ENCODE assay signal across 9 cellular contexts in the genomic region with DNA sequence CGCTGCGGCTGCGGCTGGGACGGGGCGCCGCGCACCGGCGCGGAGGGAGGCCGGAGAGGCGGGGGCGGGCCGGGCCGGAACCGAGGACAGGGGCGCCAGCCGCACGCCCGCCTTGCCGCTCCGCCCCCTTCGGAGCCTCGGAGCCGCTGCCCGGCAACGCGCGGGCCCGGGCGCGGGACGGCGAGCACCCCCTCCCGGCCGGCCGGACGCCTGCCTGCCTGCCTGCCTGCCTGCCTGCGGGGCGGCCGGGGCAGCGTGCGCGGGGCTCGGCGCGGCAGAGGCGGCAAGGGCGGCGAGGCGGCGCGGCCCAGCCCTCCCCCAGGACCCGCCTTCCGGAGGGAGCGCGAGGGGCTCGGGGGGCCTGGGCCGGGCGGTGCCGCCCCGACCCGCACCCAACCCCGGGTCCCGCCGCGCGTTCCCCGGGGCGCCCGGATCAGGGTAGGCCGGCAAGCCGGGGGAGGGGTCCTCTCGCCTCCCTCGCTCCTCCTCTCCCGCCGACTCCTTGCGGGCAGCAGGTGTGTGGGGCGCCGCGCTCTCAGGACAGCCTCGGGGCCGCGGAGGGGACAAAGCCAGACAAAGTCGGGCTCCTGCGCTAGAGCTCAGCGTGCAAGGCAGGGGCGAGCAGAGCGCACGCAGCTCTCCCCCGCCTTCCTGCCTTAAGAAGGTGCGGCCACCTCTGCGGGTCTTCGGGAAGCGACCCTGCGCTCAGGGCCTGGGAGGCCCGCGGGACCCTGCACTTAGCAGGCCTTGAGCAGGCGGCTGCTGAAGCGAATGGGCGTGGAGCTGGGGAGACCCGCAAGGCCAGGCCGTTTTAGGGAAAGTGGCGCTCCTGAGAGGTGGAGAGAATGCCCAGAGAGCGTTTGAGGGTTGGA. TPM values are rescaled to one million over a fixed set of nuclear protein-coding genes. Genes with fewer than 3 reads are reported as not detected.
DNase-seq lines count a peak whose midpoint lies in the region; ATAC-seq, FAIRE-seq and TF ChIP-seq lines count a peak whose summit lies in the region.
"Had no signal": no experiment of that assay in that cellular context is flagged by ENCODE, and none has a peak within 500 bp of the region (broad histone marks: within the 10 kb centered on the region; RNA-seq: fewer than 3 reads in every experiment).

A gene (minus strand): TSS at position 58 of the 872 bp plus-strand sequence. CDS start 120 bp downstream, outside the sequence.

- peaks cover 0 to 21% (median 11%) of the 10 kb centered on the region in 12 donors for H3K4me1 ChIP-seq in heart left ventricle

- H3K27ac Mint-ChIP-seq in activated naive CD8-positive, alpha-beta T cell treated with anti-CD3 and anti-CD28 coated beads, Interleukin-2, amount 10 ng/mL, durations not matched to agents 7 days and 5 days, result peak within 1 kb of the TSS; percentile 51

- in situ Hi-C loops in G401 (cut with HindIII; ENCODE audit: low sequenced_read_pairs), result no loop called here

- H3K4me1 Mint-ChIP-seq in activated naive CD8-positive, alpha-beta T cell treated with anti-CD3 and anti-CD28 coated beads, Interleukin-2, amount 10 ng/mL, durations not matched to agents 7 days and 5 days, result peaks cover 16% of the 10 kb centered on the region

- DNase-seq in DMS153 treated with DMSO at 0.1 percent for 48 hours (lab: John Stamatoyannopoulos, UW; ENCODE audit: unreplicated experiment) (peak; percentile 16), HTR-8/SVneo (ENCODE audit: insufficient read length, low spot score) (peak; percentile 51), SHP77 (lab: John Stamatoyannopoulos, UW) (peak; percentile 59 to 69), heart left ventricle (peak; percentile 60 to 83 (median 68)), posterior vena cava (ENCODE audit: low spot score) (peak; percentile 86), G401 (ENCODE audit: low spot score) (no peak)
- peak; percentile 82 for DNase-seq in activated naive CD8-positive, alpha-beta T cell treated with anti-CD3 and anti-CD28 coated beads, Interleukin-2, amount 10 ng/mL, durations not matched to agents 7 days and 5 days

- ATAC-seq in GM21381 (IDR thresholded peaks at IDR 0.05; ENCODE audit: unreplicated experiment) (peak; percentile 86), heart left ventricle (peak; percentile 60 to 96 (median 90))
- ATAC-seq in activated naive CD8-positive, alpha-beta T cell treated with anti-CD3 and anti-CD28 coated beads, Interleukin-2, amount 10 ng/mL, durations not matched to agents 7 days and 5 days (ENCODE audit: low read depth), result peak; percentile 91

- no peaks in the 10 kb centered on the region for H3K36me3 Mint-ChIP-seq in activated naive CD8-positive, alpha-beta T cell treated with anti-CD3 and anti-CD28 coated beads, Interleukin-2, amount 10 ng/mL, durations not matched to agents 7 days and 5 days

- no peaks in the 10 kb centered on the region for H3K9me3 ChIP-seq in heart left ventricle

- no peak for FAIRE-seq in HTR-8/SVneo (lab: Jason Lieb, UNC)

- POLR2A ChIA-PET in activated naive CD8-positive, alpha-beta T cell treated with anti-CD3 and anti-CD28 coated beads, Interleukin-2, amount 10 ng/mL, durations not matched to agents 7 days and 5 days (lab: Charles Lee), result interaction anchor here (1.0 to 3.0 kb wide), 3 partner anchors 78 to 95 kb away, joined by 5 to 7 read pairs (median 5); no protein-coding TSS in a partner anchor

- TF ChIP-seq CTCF in heart left ventricle (IDR thresholded peaks at IDR 0.05), result peak in 4 of 12 donors; percentile 10 to 35 (median 30)

- H3K9me3 Mint-ChIP-seq in activated naive CD8-positive, alpha-beta T cell treated with anti-CD3 and anti-CD28 coated beads, Interleukin-2, amount 10 ng/mL, durations not matched to agents 7 days and 5 days, result no peaks in the 10 kb centered on the region

- TF ChIP-seq POLR2A in heart left ventricle (IDR thresholded peaks at IDR 0.05), result no peak

- peak within 1 kb of the TSS; percentile 50 to 85 (median 68) for H3K4me3 ChIP-seq in heart left ventricle

- no peaks in the 10 kb centered on the region for H3K36me3 ChIP-seq in heart left ventricle

- H3K27me3 Mint-ChIP-seq in activated naive CD8-positive, alpha-beta T cell treated with anti-CD3 and anti-CD28 coated beads, Interleukin-2, amount 10 ng/mL, durations not matched to agents 7 days and 5 days, result peaks cover 53% of the 10 kb centered on the region

- peak within 1 kb of the TSS in 4 of 12 donors; percentile 23 to 49 (median 42) for H3K27ac ChIP-seq in heart left ventricle
- H3K27ac ChIP-seq: epithelial cell of prostate had no signal

- H3K27me3 ChIP-seq in heart left ventricle, result peaks cover 0 to 19% (median 0%) of the 10 kb centered on the region in 9 donors

- intact Hi-C loops in heart left ventricle (cut with DNase I), result loop anchor here in 8 of 10 donors (2.0 to 5.0 kb wide), 2 partner anchors 94 to 95 kb away; no protein-coding TSS in a partner anchor
- intact Hi-C loops in posterior vena cava (cut with DNase I), result no loop called here

- H3K4me3 Mint-ChIP-seq in activated naive CD8-positive, alpha-beta T cell treated with anti-CD3 and anti-CD28 coated beads, Interleukin-2, amount 10 ng/mL, durations not matched to agents 7 days and 5 days, result peak within 1 kb of the TSS; percentile 86

- 1 to 19% (median 3%) methylated on average over 11 to 105 of the region's 105 CpGs for WGBS in heart left ventricle, 4 donors

RNA-seq across cellular contexts. Expression of the gene that starts here (rescaled TPM):
- 1 to 10 TPM; 1.1 TPM for total RNA-seq in activated naive CD8-positive, alpha-beta T cell treated with anti-CD3 and anti-CD28 coated beads, Interleukin-2, amount 10 ng/mL, durations not matched to agents 7 days and 5 days
- 1 to 10 TPM; 1.3 to 4.8 (median 2.1) TPM for total RNA-seq in heart left ventricle
- polyA plus RNA-seq in heart left ventricle, result 1 to 10 TPM in 1 of 2 donors, under 1 TPM in 1; 0.91 to 1.4 TPM
- total RNA-seq in posterior vena cava, result 1 to 10 TPM; 1.4 to 1.8 TPM
- total RNA-seq in G401 (2014; rRNA removed; shearing (Covaris generic)), result 0.86 and 1.3 TPM in 2 replicates

Comparison
In these comparisons a context has a peak if more than half of its experiments do, and no peak if none do; other contexts are left out.
1. intact Hi-C loops: an anchor here in heart left ventricle (2.0 to 5.0 kb wide); none called in posterior vena cava.